Comparison of ENCODE assay signal across 18 cellular contexts in the genomic region with DNA sequence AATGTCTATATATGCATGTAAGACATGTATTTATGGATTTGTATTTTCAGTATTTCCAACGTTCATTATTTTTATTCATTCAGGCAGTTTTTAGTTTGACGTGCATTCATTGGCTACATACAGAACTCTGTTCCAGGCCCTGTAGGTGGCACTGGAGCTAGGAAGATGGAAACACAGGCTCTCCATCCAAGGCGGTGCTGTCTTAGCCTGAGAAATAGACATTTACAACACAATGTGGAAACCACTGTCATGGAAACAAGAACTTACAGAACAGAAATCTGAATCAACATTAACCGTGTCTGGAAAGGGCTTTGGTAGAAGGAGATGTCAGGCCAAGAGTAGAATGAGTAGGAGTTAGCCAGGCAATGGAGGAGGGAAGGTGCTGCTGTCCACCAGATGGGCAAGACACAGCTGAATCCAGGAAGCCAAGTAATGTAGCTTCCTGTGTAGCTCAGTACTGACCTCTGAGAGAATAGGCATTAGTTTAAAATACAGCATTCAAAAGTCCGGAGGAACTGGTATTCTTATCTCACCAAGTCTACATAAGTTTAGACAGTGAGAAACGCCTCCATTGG.
A peak's percentile ranks its signal among the peaks of the same experiment; 100 is the strongest.
DNase-seq lines count a peak whose midpoint lies in the region; TF ChIP-seq lines count a peak whose summit lies in the region.
"Had no signal": no experiment of that assay in that cellular context is flagged by ENCODE, and none has a peak within 500 bp of the region (broad histone marks: within the 10 kb centered on the region; RNA-seq: fewer than 3 reads in every experiment).

No MANE protein-coding gene starts in this region.

- no peak overlapping the region for H3K4me3 ChIP-seq in lower leg skin (ENCODE audit: low read depth, poor library complexity, severe bottlenecking)
- H3K4me3 ChIP-seq: BLaER1 treated with 17β-estradiol and CSF1 and Interleukin-3, amounts not matched to agents 10 nM and 100 nM; GM12878 had no signal

- no peak for TF ChIP-seq POLR2A in lower leg skin (IDR thresholded peaks at IDR 0.05)

- TF ChIP-seq CTCF in lower leg skin (IDR thresholded peaks at IDR 0.05): no peak

- DNase-seq in ELF-1 (ENCODE audit: low read depth, low spot score) (peak; percentile 2), SK-MEL-5 (ENCODE audit: low read depth, low spot score) (peak; percentile 26), fibroblast of peridontal ligament (ENCODE audit: extremely low read depth) (peak; percentile 71), medulla oblongata (ENCODE audit: extremely low spot score) (peak; percentile 30), NCI-H345 treated with DMSO at 0.1 percent for 48 hours (lab: John Stamatoyannopoulos, UW; ENCODE audit: unreplicated experiment) (no peak), lower leg skin (ENCODE audit: low spot score in 2 of 2) (no peak), hippocampal formation (lab: John Stamatoyannopoulos, UW) (no peak), occipital lobe (lab: John Stamatoyannopoulos, UW) (no peak)
- DNase-seq: activated CD8-positive, alpha-beta memory T cell treated with anti-CD3 and anti-CD28 coated beads for 24 hours; activated gamma-delta T cell; cerebellar nuclear complex; naive B cell; NCI-H1417 treated with DMSO at 0.1 percent for 48 hours; stimulated activated CD4-positive, alpha-beta T cell treated with anti-CD3 and anti-CD28 coated beads, Interleukin-4, amount 100 ng/mL, for 4 hours; stimulated activated naive B cell treated with anti-CD40 and anti-IgM and Interleukin-4, amounts not matched to agents 10 μg/mL and 1 μg/mL and 100 μg/mL, for 72 hours; T1000 had no signal

- 68% methylated on average over 6 of the region's 6 CpGs for WGBS in lower leg skin, 2 donors

- in situ Hi-C loops in SK-MEL-5 (cut with HindIII; ENCODE audit: low pct_unique_long_range_greater_than_20kb, low sequenced_read_pairs): no loop called here

- intact Hi-C loops in lower leg skin (cut with DNase I; ENCODE audit: low total_unique reads): no loop called here

Comparison
In these comparisons a context has a peak if more than half of its experiments do, and no peak if none do; other contexts are left out.
1. DNase-seq: peak in ELF-1 (single experiment), SK-MEL-5 (single experiment), fibroblast of peridontal ligament (single experiment) and medulla oblongata (single experiment); none in NCI-H345 treated with DMSO at 0.1 percent for 48 hours (single experiment), lower leg skin (0 of 2), hippocampal formation (0 of 2) and occipital lobe (single experiment).